Comparison of ENCODE assay signal across 8 cellular contexts in genomic region chr7:139075031-139075652, GRCh38. TPM values are rescaled to one million over a fixed set of nuclear protein-coding genes. Genes with fewer than 3 reads are reported as not detected.
DNase-seq lines count a peak whose midpoint lies in the region; ATAC-seq and TF ChIP-seq lines count a peak whose summit lies in the region.

No MANE protein-coding gene starts in this region.

- H3K9ac ChIP-seq in BLaER1 treated with 17β-estradiol and CSF1 and Interleukin-3, amounts not matched to agents 10 nM and 100 nM = peak overlapping the region in 6 of 11 experiments; percentile 10 to 58 (median 34); a peak in 7 of 22 replicates

- intact Hi-C loops in activated CD4-positive, alpha-beta T cell treated with anti-CD3 and anti-CD28 coated beads for 36 hours (cut with DNase I, micrococcal nuclease) = loop anchor here (1.0 to 10.0 kb wide), 3 partner anchors 58 to 190 kb away; no protein-coding TSS in a partner anchor
- intact Hi-C loops in lower leg skin (cut with DNase I; ENCODE audit: low total_unique reads) = loop anchor here (5.0 kb wide), 1 partner anchor 58 kb away; no protein-coding TSS in a partner anchor

- H3K27ac Mint-ChIP-seq in activated CD4-positive, alpha-beta T cell treated with anti-CD3 and anti-CD28 coated beads for 36 hours = peak overlapping the region; percentile 76

- peaks cover 90 to 100% (median 97%) of the 10 kb centered on the region in 11 experiments for H3K36me3 ChIP-seq in BLaER1 treated with 17β-estradiol and CSF1 and Interleukin-3, amounts not matched to agents 10 nM and 100 nM

- peaks cover 70% of the 10 kb centered on the region for H3K4me1 Mint-ChIP-seq in activated CD4-positive, alpha-beta T cell treated with anti-CD3 and anti-CD28 coated beads for 36 hours

- 38 to 41% methylated on average over 9 of the region's 9 CpGs for WGBS in lower leg skin, 2 donors

- POLR2A ChIA-PET in activated CD4-positive, alpha-beta T cell treated with anti-CD3 and anti-CD28 coated beads for 36 hours (lab: Charles Lee) = interaction anchor here (0.6 kb wide), 2 partner anchors 12 to 14 kb away, joined by 3 read pairs; no protein-coding TSS in a partner anchor

- H3K9me3 ChIP-seq in BLaER1 treated with 17β-estradiol and CSF1 and Interleukin-3, amounts not matched to agents 10 nM and 100 nM (replicated peaks in 1 of 11) = no peaks in the 10 kb centered on the region

- peaks cover 47 to 98% (median 87%) of the 10 kb centered on the region in 11 experiments; a peak in 21 of 22 replicates for H4K20me1 ChIP-seq in BLaER1 treated with 17β-estradiol and CSF1 and Interleukin-3, amounts not matched to agents 10 nM and 100 nM

- TF ChIP-seq CTCF in lower leg skin (IDR thresholded peaks at IDR 0.05) = peak in 1 of 3 donors; percentile 31

- H3K27me3 Mint-ChIP-seq in activated CD4-positive, alpha-beta T cell treated with anti-CD3 and anti-CD28 coated beads for 36 hours = no peaks in the 10 kb centered on the region

- ATAC-seq in GM19043 (IDR thresholded peaks at IDR 0.05; ENCODE audit: low read depth, unreplicated experiment) = peak; percentile 79
- ATAC-seq in HG03354 (IDR thresholded peaks at IDR 0.05; ENCODE audit: poor library complexity, severe bottlenecking, unreplicated experiment) = peak; percentile 90
- peak; percentile 79 for ATAC-seq in activated CD4-positive, alpha-beta T cell treated with anti-CD3 and anti-CD28 coated beads for 36 hours

- CTCF ChIA-PET in activated CD4-positive, alpha-beta T cell treated with anti-CD3 and anti-CD28 coated beads for 36 hours (lab: Charles Lee) = interaction anchor here (0.6 to 3.4 kb wide), 39 partner anchors 9 to 319 kb away, joined by 3 to 41 read pairs (median 5); a partner anchor contains a TSS

- peak overlapping the region; percentile 24 for H3K4me3 Mint-ChIP-seq in activated CD4-positive, alpha-beta T cell treated with anti-CD3 and anti-CD28 coated beads for 36 hours

- H3K27ac ChIP-seq in BLaER1 treated with 17β-estradiol and CSF1 and Interleukin-3, amounts not matched to agents 10 nM and 100 nM = peak overlapping the region in 7 of 11 experiments; percentile 22 to 62 (median 49); a peak in 12 of 22 replicates

- H3K36me3 Mint-ChIP-seq in activated CD4-positive, alpha-beta T cell treated with anti-CD3 and anti-CD28 coated beads for 36 hours (ENCODE audit: low read depth) = peaks cover 72% of the 10 kb centered on the region

- no peak for TF ChIP-seq POLR2A in lower leg skin (IDR thresholded peaks at IDR 0.05)

- peak overlapping the region; percentile 27 to 63 (median 45); a peak in 13 of 22 replicates for H3K4me2 ChIP-seq in BLaER1 treated with 17β-estradiol and CSF1 and Interleukin-3, amounts not matched to agents 10 nM and 100 nM

- H3K4me3 ChIP-seq in BLaER1 treated with 17β-estradiol and CSF1 and Interleukin-3, amounts not matched to agents 10 nM and 100 nM = no peak overlapping the region
- H3K4me3 ChIP-seq in lower leg skin (ENCODE audit: low read depth, poor library complexity, severe bottlenecking) = no peak overlapping the region

- H3K27me3 ChIP-seq in BLaER1 treated with 17β-estradiol and CSF1 and Interleukin-3, amounts not matched to agents 10 nM and 100 nM = no peaks in the 10 kb centered on the region

- H3K9me3 Mint-ChIP-seq in activated CD4-positive, alpha-beta T cell treated with anti-CD3 and anti-CD28 coated beads for 36 hours (ENCODE audit: low read depth) = no peaks in the 10 kb centered on the region

- peaks cover 3 to 26% (median 7%) of the 10 kb centered on the region in 10 experiments; a peak in 16 of 20 replicates for H3K4me1 ChIP-seq in BLaER1 treated with 17β-estradiol and CSF1 and Interleukin-3, amounts not matched to agents 10 nM and 100 nM

- DNase-seq in NCI-H345 (lab: John Stamatoyannopoulos, UW) (peak; percentile 83), dedifferentiated amniotic fluid mesenchymal stem cell (ENCODE audit: extremely low spot score) (peak; percentile 97), lower leg skin (ENCODE audit: low spot score in 2 of 2) (peak; percentile 77 to 88)
- peak; percentile 77 for DNase-seq in activated CD4-positive, alpha-beta T cell treated with anti-CD3 and anti-CD28 coated beads for 36 hours
- DNase-seq in stimulated activated CD8-positive, alpha-beta memory T cell treated with anti-CD3 and anti-CD28 coated beads, Interleukin-12 subunit alpha, Interleukin-12 subunit beta, amount 100 ng/mL, for 1 hour (ENCODE audit: low read depth) = peak; percentile 60

RNA-seq across cellular contexts. Expression of gene ZC3HAV1, which starts 34.4 kb away (rescaled TPM):
- 100 to 1,000 TPM; 110 to 120 TPM for total RNA-seq in activated CD4-positive, alpha-beta T cell treated with anti-CD3 and anti-CD28 coated beads for 36 hours
- 10 to 100 TPM; 15.4 to 25.8 (median 22.9) TPM for total RNA-seq in lower leg skin

RNA-seq across cellular contexts. Expression of gene ZC3HAV1L, which starts 39.3 kb away (rescaled TPM):
- total RNA-seq in activated CD4-positive, alpha-beta T cell treated with anti-CD3 and anti-CD28 coated beads for 36 hours = 10 to 100 TPM; 19.8 to 23.2 TPM
- total RNA-seq in lower leg skin = 10 to 100 TPM; 16.2 to 47.4 (median 30.6) TPM

Comparison
In these comparisons a context has a peak if more than half of its experiments do, and no peak if none do; other contexts are left out.
1. RNA of gene ZC3HAV1, which starts 34.4 kb away (total RNA-seq): 110 to 120 TPM in activated CD4-positive, alpha-beta T cell treated with anti-CD3 and anti-CD28 coated beads for 36 hours; 15.4 to 25.8 TPM in lower leg skin; every median in the first group is over 4 times any median in the second.
2. Peak in every context shown above with its lines, with median percentiles within 50 percentile points of each other: ATAC-seq and DNase-seq.